Comparison of ENCODE assay signal across 14 cellular contexts in genomic region chr10:129707406-129708388, GRCh38.
DNase-seq lines count a peak whose midpoint lies in the region; ATAC-seq and TF ChIP-seq lines count a peak whose summit lies in the region.
"Had no signal": no experiment of that assay in that cellular context is flagged by ENCODE, and none has a peak within 500 bp of the region (broad histone marks: within the 10 kb centered on the region; RNA-seq: fewer than 3 reads in every experiment).

No MANE protein-coding gene starts in this region.

- DNase-seq in Right ventricle myocardium inferior (ENCODE audit: missing footprints) (no peak), right atrium auricular region (ENCODE audit: low spot score) (no peak), cerebellar cortex (ENCODE audit: low spot score) (peak; percentile 12), left lung (no peak), thyroid gland (peak; percentile 30 to 33), neural progenitor cell (ENCODE audit: low spot score) (no peak), Ammon's horn (ENCODE audit: low spot score) (no peak)
- DNase-seq: activated naive CD4-positive, alpha-beta T cell treated with anti-CD3 and anti-CD28 coated beads, Interleukin-2, amount 10 ng/mL, durations not matched to agents 7 days and 5 days; cortex of kidney; MM.1S; NCI-H510A treated with DMSO at 0.1 percent for 48 hours had no signal

- no peaks in the 10 kb centered on the region for H3K9me3 Mint-ChIP-seq in neural progenitor cell
- H3K9me3 Mint-ChIP-seq: activated naive CD4-positive, alpha-beta T cell treated with anti-CD3 and anti-CD28 coated beads, Interleukin-2, amount 10 ng/mL, durations not matched to agents 7 days and 5 days had no signal

- H3K79me2 ChIP-seq in neural progenitor cell (ENCODE audit: low read depth) = no peaks in the 10 kb centered on the region

- no peak overlapping the region for H3K27ac Mint-ChIP-seq in neural progenitor cell
- H3K27ac Mint-ChIP-seq: activated naive CD4-positive, alpha-beta T cell treated with anti-CD3 and anti-CD28 coated beads, Interleukin-2, amount 10 ng/mL, durations not matched to agents 7 days and 5 days had no signal

- ATAC-seq in Right ventricle myocardium inferior (peak; percentile 73), left lung (peak; percentile 73), HG02870 (IDR thresholded peaks at IDR 0.05; ENCODE audit: unreplicated experiment) (no peak)
- ATAC-seq: A549 had no signal

- H3F3A ChIP-seq in neural progenitor cell (ENCODE audit: low read depth) = peaks cover 8% of the 10 kb centered on the region

- H3K4me1 Mint-ChIP-seq in neural progenitor cell = peaks cover 22% of the 10 kb centered on the region

- peaks cover 3% of the 10 kb centered on the region for H4K20me1 ChIP-seq in neural progenitor cell (ENCODE audit: low read depth)

- H3K27me3 Mint-ChIP-seq in neural progenitor cell (ENCODE audit: insufficient read depth, low read depth) = no peaks in the 10 kb centered on the region
- H3K27me3 Mint-ChIP-seq: activated naive CD4-positive, alpha-beta T cell treated with anti-CD3 and anti-CD28 coated beads, Interleukin-2, amount 10 ng/mL, durations not matched to agents 7 days and 5 days had no signal

- intact Hi-C loops in Right ventricle myocardium inferior (cut with DNase I) (no loop called here), left lung (cut with DNase I) (no loop called here), thyroid gland (cut with DNase I) (no loop called here)

- peaks cover 0 to 11% of the 10 kb centered on the region in 2 donors for H3K4me1 ChIP-seq in right atrium auricular region
- H3K4me1 ChIP-seq in left lung = no peaks in the 10 kb centered on the region
- peaks cover 5 to 7% of the 10 kb centered on the region in 2 donors for H3K4me1 ChIP-seq in thyroid gland
- peaks cover 24% of the 10 kb centered on the region for H3K4me1 ChIP-seq in neural progenitor cell
- H3K4me1 ChIP-seq: A549 had no signal

- no peak for TF ChIP-seq POLR2A in thyroid gland (IDR thresholded peaks at IDR 0.05)

- no peak overlapping the region for H3K4me3 Mint-ChIP-seq in neural progenitor cell
- H3K4me3 Mint-ChIP-seq: activated naive CD4-positive, alpha-beta T cell treated with anti-CD3 and anti-CD28 coated beads, Interleukin-2, amount 10 ng/mL, durations not matched to agents 7 days and 5 days had no signal

- H3K4me2 ChIP-seq in neural progenitor cell = no peak overlapping the region
- H3K4me2 ChIP-seq: A549 had no signal

- H3K4me3 ChIP-seq in right atrium auricular region (no peak overlapping the region), left lung (no peak overlapping the region), thyroid gland (replicated peaks in 1 of 3) (no peak overlapping the region), neural progenitor cell (no peak overlapping the region)
- H3K4me3 ChIP-seq: A549, vagina had no signal

- 65 to 66% methylated on average over 37 of the region's 37 CpGs for WGBS in thyroid gland, 2 donors

- no peak for TF ChIP-seq CTCF in right atrium auricular region (IDR thresholded peaks at IDR 0.05)
- no peak for TF ChIP-seq CTCF in left lung (IDR thresholded peaks at IDR 0.05)
- no peak for TF ChIP-seq CTCF in thyroid gland (IDR thresholded peaks at IDR 0.05)
- no peak for TF ChIP-seq CTCF in neural progenitor cell (IDR thresholded peaks at IDR 0.05)

- H3K36me3 ChIP-seq in right atrium auricular region = no peaks in the 10 kb centered on the region
- H3K36me3 ChIP-seq in left lung = peaks cover 0 to 7% of the 10 kb centered on the region in 2 donors
- H3K36me3 ChIP-seq in thyroid gland = no peaks in the 10 kb centered on the region
- H3K36me3 ChIP-seq in neural progenitor cell = no peaks in the 10 kb centered on the region
- H3K36me3 ChIP-seq: vagina had no signal

- no peak overlapping the region for H2AFZ ChIP-seq in neural progenitor cell (replicated peaks)

- H3K27ac ChIP-seq in right atrium auricular region = no peak overlapping the region
- no peak overlapping the region for H3K27ac ChIP-seq in left lung
- no peak overlapping the region for H3K27ac ChIP-seq in thyroid gland
- H3K27ac ChIP-seq in neural progenitor cell = no peak overlapping the region
- H3K27ac ChIP-seq: A549, vagina had no signal

- H3K9me3 ChIP-seq in right atrium auricular region = no peaks in the 10 kb centered on the region
- no peaks in the 10 kb centered on the region for H3K9me3 ChIP-seq in left lung
- H3K9me3 ChIP-seq in thyroid gland = no peaks in the 10 kb centered on the region
- H3K9me3 ChIP-seq in neural progenitor cell (ENCODE audit: low read depth) = no peaks in the 10 kb centered on the region
- H3K9me3 ChIP-seq: A549, vagina had no signal

- H3K9ac ChIP-seq in neural progenitor cell = no peak overlapping the region

- H3K36me3 Mint-ChIP-seq in neural progenitor cell = peaks cover 4% of the 10 kb centered on the region

- H3K27me3 ChIP-seq in right atrium auricular region (no peaks in the 10 kb centered on the region), left lung (no peaks in the 10 kb centered on the region), thyroid gland (no peaks in the 10 kb centered on the region), neural progenitor cell (no peaks in the 10 kb centered on the region)
- H3K27me3 ChIP-seq: vagina had no signal

Comparison
In these comparisons a context has a peak if more than half of its experiments do, and no peak if none do; other contexts are left out.
1. DNase-seq: peak in cerebellar cortex (single experiment) and thyroid gland (2 of 2); none in Right ventricle myocardium inferior (single experiment), right atrium auricular region (single experiment), left lung (0 of 2), neural progenitor cell (single experiment) and Ammon's horn (single experiment).